In genomic region chr15:101255615-101256350, GRCh38 we compare ENCODE assay signal across 1 cellular context.
TF ChIP-seq lines count a peak whose summit lies in the region.

No MANE protein-coding gene starts in this region.

TF ChIP-seq in K562, 482 proteins besides CTCF, POLR2A, EP300 and RAD21 (continued from another document and continues in another):
- TF ChIP-seq CEBPZ (IDR thresholded peaks at IDR 0.05; ENCODE audit: borderline replicate concordance, low read depth, low read length) (no peak), SOX6 (IDR thresholded peaks at IDR 0.05) (peak; percentile 89), FOXP1 (CRISPR knock-in tag; IDR thresholded peaks at IDR 0.05) (no peak), ZBTB26 (CRISPR knock-in tag; IDR thresholded peaks at IDR 0.05) (no peak), ZNF561 (CRISPR knock-in tag; conservative IDR thresholded peaks at IDR 0.05) (no peak), SREBF1 (IDR thresholded peaks at IDR 0.05; ENCODE audit: borderline replicate concordance, low read depth, low read length) (no peak), SIRT6 (IDR thresholded peaks at IDR 0.05; ENCODE audit: low read depth, low read length) (no peak), SNIP1 (IDR thresholded peaks at IDR 0.05; ENCODE audit: low read depth) (no peak), KDM1A (IDR thresholded peaks at IDR 0.05) (peak; percentile 92 to 99), FOXM1 (IDR thresholded peaks at IDR 0.05; ENCODE audit: low read depth) (peak; percentile 77), FOXM1 (CRISPR knock-in tag; IDR thresholded peaks at IDR 0.05; ENCODE audit: low read depth) (no peak), ZFP1 (CRISPR knock-in tag; IDR thresholded peaks at IDR 0.05) (no peak), CGGBP1 (CRISPR knock-in tag; IDR thresholded peaks at IDR 0.05) (no peak), FOXK1 (CRISPR knock-in tag; IDR thresholded peaks at IDR 0.05; ENCODE audit: borderline replicate concordance) (peak; percentile 82), ZNF431 (CRISPR knock-in tag; IDR thresholded peaks at IDR 0.05) (no peak), BCOR (IDR thresholded peaks at IDR 0.05) (peak; percentile 96), CLOCK (CRISPR knock-in tag; IDR thresholded peaks at IDR 0.05; ENCODE audit: borderline replicate concordance) (no peak), GATA2 (CRISPR knock-in tag; IDR thresholded peaks at IDR 0.05) (peak; percentile 80), JUNB (CRISPR knock-in tag; conservative IDR thresholded peaks at IDR 0.05) (peak; percentile 87), SMARCB1 (IDR thresholded peaks at IDR 0.05; ENCODE audit: insufficient read length, low read depth) (no peak), ZNF217 (CRISPR knock-in tag; IDR thresholded peaks at IDR 0.05) (no peak), MAFF (IDR thresholded peaks at IDR 0.05; ENCODE audit: low read length) (peak; percentile 90)
- TF ChIP-seq, protein P1, sequence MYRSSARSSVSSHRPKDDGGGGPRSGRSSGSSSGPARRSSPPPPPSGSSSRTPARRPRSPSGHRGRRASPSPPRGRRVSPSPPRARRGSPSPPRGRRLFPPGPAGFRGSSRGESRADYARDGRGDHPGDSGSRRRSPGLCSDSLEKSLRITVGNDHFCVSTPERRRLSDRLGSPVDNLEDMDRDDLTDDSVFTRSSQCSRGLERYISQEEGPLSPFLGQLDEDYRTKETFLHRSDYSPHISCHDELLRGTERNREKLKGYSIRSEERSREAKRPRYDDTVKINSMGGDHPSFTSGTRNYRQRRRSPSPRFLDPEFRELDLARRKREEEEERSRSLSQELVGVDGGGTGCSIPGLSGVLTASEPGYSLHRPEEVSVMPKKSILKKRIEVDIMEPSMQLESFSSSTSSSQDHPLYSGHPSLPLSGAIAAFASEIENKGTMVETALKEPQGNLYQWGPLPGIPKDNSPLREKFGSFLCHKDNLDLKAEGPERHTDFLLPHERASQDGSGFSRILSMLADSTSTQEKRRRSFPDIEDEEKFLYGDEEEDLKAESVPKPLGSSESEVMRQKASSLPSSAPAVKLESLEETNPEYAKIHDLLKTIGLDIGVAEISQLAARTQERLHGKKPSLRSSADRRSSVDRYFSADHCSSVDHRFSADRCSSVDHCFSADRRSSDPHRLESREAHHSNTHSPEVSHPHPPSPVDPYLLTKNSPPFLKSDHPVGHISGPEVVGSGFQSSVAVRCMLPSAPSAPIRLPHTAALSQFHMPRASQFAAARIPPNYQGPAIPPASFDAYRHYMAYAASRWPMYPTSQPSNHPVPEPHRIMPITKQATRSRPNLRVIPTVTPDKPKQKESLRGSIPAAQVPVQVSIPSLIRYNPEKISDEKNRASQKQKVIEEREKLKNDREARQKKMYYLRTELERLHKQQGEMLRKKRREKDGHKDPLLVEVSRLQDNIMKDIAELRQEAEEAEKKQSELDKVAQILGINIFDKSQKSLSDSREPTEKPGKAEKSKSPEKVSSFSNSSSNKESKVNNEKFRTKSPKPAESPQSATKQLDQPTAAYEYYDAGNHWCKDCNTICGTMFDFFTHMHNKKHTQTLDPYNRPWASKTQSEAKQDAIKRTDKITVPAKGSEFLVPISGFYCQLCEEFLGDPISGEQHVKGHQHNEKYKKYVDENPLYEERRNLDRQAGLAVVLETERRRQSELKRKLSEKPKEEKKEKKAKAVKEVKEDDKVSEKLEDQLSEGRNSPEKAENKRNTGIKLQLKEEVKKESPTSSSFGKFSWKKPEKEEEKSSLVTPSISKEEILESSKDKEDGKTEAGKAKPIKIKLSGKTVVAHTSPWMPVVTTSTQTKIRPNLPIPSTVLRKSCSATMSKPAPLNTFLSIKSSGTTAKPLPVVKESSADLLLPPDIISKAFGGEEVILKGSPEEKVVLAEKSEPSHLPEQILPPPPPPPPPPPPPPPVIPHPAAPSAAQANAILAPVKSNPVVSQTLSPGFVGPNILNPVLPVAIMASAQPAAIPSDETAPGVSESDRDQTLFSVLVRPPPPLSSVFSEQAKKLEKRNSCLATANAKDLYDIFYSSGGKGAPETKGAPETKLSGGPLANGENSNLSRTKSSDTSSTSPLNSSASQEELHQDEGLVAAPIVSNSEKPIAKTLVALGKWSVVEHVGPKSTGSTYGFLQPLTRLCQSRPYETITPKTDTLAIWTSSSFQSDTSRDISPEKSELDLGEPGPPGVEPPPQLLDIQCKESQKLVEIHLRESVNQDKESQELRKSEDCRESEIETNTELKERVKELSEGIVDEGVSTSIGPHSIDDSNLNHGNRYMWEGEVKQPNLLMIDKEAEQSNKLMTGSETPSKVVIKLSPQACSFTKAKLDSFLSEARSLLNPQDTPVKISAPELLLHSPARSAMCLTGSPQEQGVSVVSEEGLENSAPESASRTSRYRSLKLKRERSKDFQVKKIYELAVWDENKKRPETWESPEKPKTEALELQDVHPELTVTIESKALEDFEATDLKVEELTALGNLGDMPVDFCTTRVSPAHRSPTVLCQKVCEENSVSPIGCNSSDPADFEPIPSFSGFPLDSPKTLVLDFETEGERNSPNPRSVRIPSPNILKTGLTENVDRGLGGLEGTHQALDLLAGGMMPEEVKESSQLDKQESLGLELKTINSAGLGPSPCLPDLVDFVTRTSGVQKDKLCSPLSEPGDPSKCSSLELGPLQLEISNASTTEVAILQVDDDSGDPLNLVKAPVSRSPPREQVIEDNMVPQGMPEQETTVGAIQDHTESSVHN (IDR thresholded peaks at IDR 0.05; ENCODE audit: borderline replicate concordance in 1 of 2, low read depth in 1 of 2) = peak in 1 of 2 experiments; percentile 82; a peak in 2 of 4 replicates
- TF ChIP-seq, protein P2, sequence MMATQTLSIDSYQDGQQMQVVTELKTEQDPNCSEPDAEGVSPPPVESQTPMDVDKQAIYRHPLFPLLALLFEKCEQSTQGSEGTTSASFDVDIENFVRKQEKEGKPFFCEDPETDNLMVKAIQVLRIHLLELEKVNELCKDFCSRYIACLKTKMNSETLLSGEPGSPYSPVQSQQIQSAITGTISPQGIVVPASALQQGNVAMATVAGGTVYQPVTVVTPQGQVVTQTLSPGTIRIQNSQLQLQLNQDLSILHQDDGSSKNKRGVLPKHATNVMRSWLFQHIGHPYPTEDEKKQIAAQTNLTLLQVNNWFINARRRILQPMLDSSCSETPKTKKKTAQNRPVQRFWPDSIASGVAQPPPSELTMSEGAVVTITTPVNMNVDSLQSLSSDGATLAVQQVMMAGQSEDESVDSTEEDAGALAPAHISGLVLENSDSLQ (IDR thresholded peaks at IDR 0.05) = peak; percentile 69
- TF ChIP-seq, protein P3, sequence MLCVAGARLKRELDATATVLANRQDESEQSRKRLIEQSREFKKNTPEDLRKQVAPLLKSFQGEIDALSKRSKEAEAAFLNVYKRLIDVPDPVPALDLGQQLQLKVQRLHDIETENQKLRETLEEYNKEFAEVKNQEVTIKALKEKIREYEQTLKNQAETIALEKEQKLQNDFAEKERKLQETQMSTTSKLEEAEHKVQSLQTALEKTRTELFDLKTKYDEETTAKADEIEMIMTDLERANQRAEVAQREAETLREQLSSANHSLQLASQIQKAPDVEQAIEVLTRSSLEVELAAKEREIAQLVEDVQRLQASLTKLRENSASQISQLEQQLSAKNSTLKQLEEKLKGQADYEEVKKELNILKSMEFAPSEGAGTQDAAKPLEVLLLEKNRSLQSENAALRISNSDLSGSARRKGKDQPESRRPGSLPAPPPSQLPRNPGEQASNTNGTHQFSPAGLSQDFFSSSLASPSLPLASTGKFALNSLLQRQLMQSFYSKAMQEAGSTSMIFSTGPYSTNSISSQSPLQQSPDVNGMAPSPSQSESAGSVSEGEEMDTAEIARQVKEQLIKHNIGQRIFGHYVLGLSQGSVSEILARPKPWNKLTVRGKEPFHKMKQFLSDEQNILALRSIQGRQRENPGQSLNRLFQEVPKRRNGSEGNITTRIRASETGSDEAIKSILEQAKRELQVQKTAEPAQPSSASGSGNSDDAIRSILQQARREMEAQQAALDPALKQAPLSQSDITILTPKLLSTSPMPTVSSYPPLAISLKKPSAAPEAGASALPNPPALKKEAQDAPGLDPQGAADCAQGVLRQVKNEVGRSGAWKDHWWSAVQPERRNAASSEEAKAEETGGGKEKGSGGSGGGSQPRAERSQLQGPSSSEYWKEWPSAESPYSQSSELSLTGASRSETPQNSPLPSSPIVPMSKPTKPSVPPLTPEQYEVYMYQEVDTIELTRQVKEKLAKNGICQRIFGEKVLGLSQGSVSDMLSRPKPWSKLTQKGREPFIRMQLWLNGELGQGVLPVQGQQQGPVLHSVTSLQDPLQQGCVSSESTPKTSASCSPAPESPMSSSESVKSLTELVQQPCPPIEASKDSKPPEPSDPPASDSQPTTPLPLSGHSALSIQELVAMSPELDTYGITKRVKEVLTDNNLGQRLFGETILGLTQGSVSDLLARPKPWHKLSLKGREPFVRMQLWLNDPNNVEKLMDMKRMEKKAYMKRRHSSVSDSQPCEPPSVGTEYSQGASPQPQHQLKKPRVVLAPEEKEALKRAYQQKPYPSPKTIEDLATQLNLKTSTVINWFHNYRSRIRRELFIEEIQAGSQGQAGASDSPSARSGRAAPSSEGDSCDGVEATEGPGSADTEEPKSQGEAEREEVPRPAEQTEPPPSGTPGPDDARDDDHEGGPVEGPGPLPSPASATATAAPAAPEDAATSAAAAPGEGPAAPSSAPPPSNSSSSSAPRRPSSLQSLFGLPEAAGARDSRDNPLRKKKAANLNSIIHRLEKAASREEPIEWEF (CRISPR knock-in tag; IDR thresholded peaks at IDR 0.05) = no peak
- TF ChIP-seq, protein P4, sequence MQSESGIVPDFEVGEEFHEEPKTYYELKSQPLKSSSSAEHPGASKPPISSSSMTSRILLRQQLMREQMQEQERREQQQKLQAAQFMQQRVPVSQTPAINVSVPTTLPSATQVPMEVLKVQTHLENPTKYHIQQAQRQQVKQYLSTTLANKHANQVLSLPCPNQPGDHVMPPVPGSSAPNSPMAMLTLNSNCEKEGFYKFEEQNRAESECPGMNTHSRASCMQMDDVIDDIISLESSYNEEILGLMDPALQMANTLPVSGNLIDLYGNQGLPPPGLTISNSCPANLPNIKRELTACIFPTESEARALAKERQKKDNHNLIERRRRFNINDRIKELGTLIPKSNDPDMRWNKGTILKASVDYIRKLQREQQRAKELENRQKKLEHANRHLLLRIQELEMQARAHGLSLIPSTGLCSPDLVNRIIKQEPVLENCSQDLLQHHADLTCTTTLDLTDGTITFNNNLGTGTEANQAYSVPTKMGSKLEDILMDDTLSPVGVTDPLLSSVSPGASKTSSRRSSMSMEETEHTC (IDR thresholded peaks at IDR 0.05) = peak; percentile 57; the same call in 1 of the 2 replicates
- TF ChIP-seq, protein P5, sequence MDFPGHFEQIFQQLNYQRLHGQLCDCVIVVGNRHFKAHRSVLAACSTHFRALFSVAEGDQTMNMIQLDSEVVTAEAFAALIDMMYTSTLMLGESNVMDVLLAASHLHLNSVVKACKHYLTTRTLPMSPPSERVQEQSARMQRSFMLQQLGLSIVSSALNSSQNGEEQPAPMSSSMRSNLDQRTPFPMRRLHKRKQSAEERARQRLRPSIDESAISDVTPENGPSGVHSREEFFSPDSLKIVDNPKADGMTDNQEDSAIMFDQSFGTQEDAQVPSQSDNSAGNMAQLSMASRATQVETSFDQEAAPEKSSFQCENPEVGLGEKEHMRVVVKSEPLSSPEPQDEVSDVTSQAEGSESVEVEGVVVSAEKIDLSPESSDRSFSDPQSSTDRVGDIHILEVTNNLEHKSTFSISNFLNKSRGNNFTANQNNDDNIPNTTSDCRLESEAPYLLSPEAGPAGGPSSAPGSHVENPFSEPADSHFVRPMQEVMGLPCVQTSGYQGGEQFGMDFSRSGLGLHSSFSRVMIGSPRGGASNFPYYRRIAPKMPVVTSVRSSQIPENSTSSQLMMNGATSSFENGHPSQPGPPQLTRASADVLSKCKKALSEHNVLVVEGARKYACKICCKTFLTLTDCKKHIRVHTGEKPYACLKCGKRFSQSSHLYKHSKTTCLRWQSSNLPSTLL (IDR thresholded peaks at IDR 0.05) = no peak; the same call in 1 of the 2 replicates
